Comparison of ENCODE assay signal across 15 cellular contexts in the genomic region with DNA sequence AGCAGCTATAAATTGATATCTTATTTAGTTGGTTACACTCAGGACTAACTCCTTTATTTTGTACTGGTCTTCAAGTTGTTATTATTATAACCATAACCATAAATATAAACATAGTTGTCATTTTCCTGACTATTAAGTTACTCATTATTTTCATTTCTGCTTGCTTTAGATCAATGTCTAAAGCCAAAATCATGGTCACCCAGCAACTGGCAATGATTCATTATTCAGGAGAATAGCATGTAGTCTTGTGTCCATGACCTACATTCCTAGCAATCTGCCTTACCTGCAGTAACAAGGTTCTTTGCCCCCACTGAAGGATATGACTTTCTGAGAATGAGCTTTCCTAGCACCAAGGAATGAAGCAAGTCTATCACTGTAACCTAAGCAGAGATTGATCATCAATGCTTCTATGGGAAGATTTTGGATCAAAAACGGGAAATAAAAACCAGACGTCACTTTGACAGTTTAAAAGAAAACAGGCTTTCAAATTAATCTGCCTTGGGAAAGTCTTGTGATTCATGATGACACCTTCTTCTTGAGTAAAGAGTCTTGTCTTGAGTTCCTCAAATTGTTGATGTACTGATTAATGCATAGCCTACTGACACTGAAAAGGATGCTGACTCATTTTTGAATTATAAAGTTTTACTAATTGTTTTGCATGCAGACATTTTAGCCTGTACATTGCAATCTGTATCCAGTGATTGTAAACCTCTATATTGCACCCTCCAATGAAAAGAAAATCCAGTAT.
DNase-seq lines count a peak whose midpoint lies in the region; ATAC-seq, FAIRE-seq and TF ChIP-seq lines count a peak whose summit lies in the region.
"Had no signal": no experiment of that assay in that cellular context is flagged by ENCODE, and none has a peak within 500 bp of the region (broad histone marks: within the 10 kb centered on the region; RNA-seq: fewer than 3 reads in every experiment).

No MANE protein-coding gene starts in this region.

- no peaks in the 10 kb centered on the region for H3K36me3 ChIP-seq in HAP-1 (replicated peaks)
- H3K36me3 ChIP-seq: suprapubic skin had no signal

- FAIRE-seq in GM12891 (lab: Jason Lieb, UNC) = no peak

- H3K9me3 ChIP-seq in HAP-1 = peaks cover 4% of the 10 kb centered on the region; the same call in 1 of the 2 replicates
- H3K9me3 ChIP-seq: suprapubic skin had no signal

- H3K27ac Mint-ChIP-seq in progenitor cell of endocrine pancreas = no peak overlapping the region
- H3K27ac Mint-ChIP-seq in activated CD4-positive, alpha-beta T cell treated with anti-CD3 and anti-CD28 coated beads, Interleukin-2, amount 10 ng/mL, durations not matched to agents 24 days and 14 days = no peak overlapping the region
- H3K27ac Mint-ChIP-seq: activated naive CD4-positive, alpha-beta T cell treated with anti-CD3 and anti-CD28 coated beads, Interleukin-2, amount 50 U/mL, for 72 hours; H9; T-helper 1 cell treated with Interleukin-12 subunit alpha and Interleukin-12 subunit beta and Interleukin-4 antibody, amounts not matched to agents 30 μg/mL and 1 μg/mL, for 36 hours had no signal

- intact Hi-C loops in activated CD4-positive, alpha-beta T cell treated with anti-CD3 and anti-CD28 coated beads, Interleukin-2, amount 10 ng/mL, durations not matched to agents 24 days and 14 days (cut with micrococcal nuclease) = no loop called here

- H3K4me3 ChIP-seq in HAP-1 = no peak overlapping the region
- H3K4me3 ChIP-seq: suprapubic skin had no signal

- no peaks in the 10 kb centered on the region for H3K4me1 ChIP-seq in HAP-1
- H3K4me1 ChIP-seq: suprapubic skin had no signal

- H3K4me1 Mint-ChIP-seq in progenitor cell of endocrine pancreas (ENCODE audit: low read depth) = no peaks in the 10 kb centered on the region
- H3K4me1 Mint-ChIP-seq in activated CD4-positive, alpha-beta T cell treated with anti-CD3 and anti-CD28 coated beads, Interleukin-2, amount 10 ng/mL, durations not matched to agents 24 days and 14 days = peaks cover 2% of the 10 kb centered on the region
- H3K4me1 Mint-ChIP-seq: H9 had no signal

- H3K36me3 Mint-ChIP-seq in progenitor cell of endocrine pancreas (ENCODE audit: insufficient read depth) = peaks cover 8% of the 10 kb centered on the region
- peaks cover 17% of the 10 kb centered on the region for H3K36me3 Mint-ChIP-seq in activated CD4-positive, alpha-beta T cell treated with anti-CD3 and anti-CD28 coated beads, Interleukin-2, amount 10 ng/mL, durations not matched to agents 24 days and 14 days (ENCODE audit: low read depth)

- TF ChIP-seq POLR2A in GM12891 (IDR thresholded peaks at IDR 0.05; ENCODE audit: low read depth, low read length) = no peak

- ATAC-seq in GM21786 (IDR thresholded peaks at IDR 0.05; ENCODE audit: unreplicated experiment) = peak; percentile 78

- no peak for TF ChIP-seq CTCF in progenitor cell of endocrine pancreas (IDR thresholded peaks at IDR 0.05; ENCODE audit: unreplicated experiment)

- in situ Hi-C loops in HAP-1 (cut with MboI; ENCODE audit: low sequenced_read_pairs) = no loop called here

- peak overlapping the region; percentile 72 for H3K27ac ChIP-seq in epithelial cell of prostate
- H3K27ac ChIP-seq: suprapubic skin had no signal

- no peak overlapping the region for H3K4me3 Mint-ChIP-seq in progenitor cell of endocrine pancreas (ENCODE audit: low read depth)
- no peak overlapping the region for H3K4me3 Mint-ChIP-seq in activated CD4-positive, alpha-beta T cell treated with anti-CD3 and anti-CD28 coated beads, Interleukin-2, amount 10 ng/mL, durations not matched to agents 24 days and 14 days
- H3K4me3 Mint-ChIP-seq: H9; T-helper 1 cell treated with Interleukin-12 subunit alpha and Interleukin-12 subunit beta and Interleukin-4 antibody, amounts not matched to agents 30 μg/mL and 1 μg/mL, for 36 hours had no signal

- no peaks in the 10 kb centered on the region for H3K27me3 Mint-ChIP-seq in progenitor cell of endocrine pancreas
- H3K27me3 Mint-ChIP-seq in activated CD4-positive, alpha-beta T cell treated with anti-CD3 and anti-CD28 coated beads, Interleukin-2, amount 10 ng/mL, durations not matched to agents 24 days and 14 days = no peaks in the 10 kb centered on the region

- DNase-seq in GM12891 (ENCODE audit: insufficient read length, low spot score) (no peak), HT1080 (ENCODE audit: low read depth) (peak; percentile 64), epithelial cell of prostate (ENCODE audit: low read depth, low spot score) (peak; percentile 82), progenitor cell of endocrine pancreas (ENCODE audit: low spot score, unreplicated experiment) (no peak), NCI-H748 treated with DMSO at 0.1 percent for 48 hours (lab: John Stamatoyannopoulos, UW) (no peak), HAP-1 (ENCODE audit: low spot score in 2 of 2) (no peak)
- DNase-seq in activated CD4-positive, alpha-beta T cell treated with anti-CD3 and anti-CD28 coated beads, Interleukin-2, amount 10 ng/mL, durations not matched to agents 24 days and 14 days = no peak
- DNase-seq: H9; midbrain; NCI-H1694 treated with DMSO at 0.1 percent for 48 hours; stimulated activated CD4-positive, alpha-beta T cell treated with anti-CD3 and anti-CD28 coated beads, Interleukin-12 subunit alpha, Interleukin-12 subunit beta, amount 100 ng/mL, for 4 hours had no signal

- peaks cover 33% of the 10 kb centered on the region for H3K9me3 Mint-ChIP-seq in progenitor cell of endocrine pancreas (ENCODE audit: low read depth)
- H3K9me3 Mint-ChIP-seq in activated CD4-positive, alpha-beta T cell treated with anti-CD3 and anti-CD28 coated beads, Interleukin-2, amount 10 ng/mL, durations not matched to agents 24 days and 14 days = peaks cover 4% of the 10 kb centered on the region

- H3K27me3 ChIP-seq in HAP-1 (ENCODE audit: low read depth) = no peaks in the 10 kb centered on the region
- H3K27me3 ChIP-seq: suprapubic skin had no signal

TF ChIP-seq in GM12891, 5 proteins besides CTCF, POLR2A, EP300 and RAD21:
- TF ChIP-seq TAF1 (IDR thresholded peaks at IDR 0.05; ENCODE audit: low read depth, low read length) (no peak), SPI1 (IDR thresholded peaks at IDR 0.05; ENCODE audit: low read depth, low read length) (peak; percentile 32)

Comparison
In these comparisons a context has a peak if more than half of its experiments do, and no peak if none do; other contexts are left out.
1. DNase-seq: peak in HT1080 (single experiment) and epithelial cell of prostate (single experiment); none in GM12891 (single experiment), progenitor cell of endocrine pancreas (single experiment), NCI-H748 treated with DMSO at 0.1 percent for 48 hours (single experiment), HAP-1 (0 of 2) and activated CD4-positive, alpha-beta T cell treated with anti-CD3 and anti-CD28 coated beads, Interleukin-2, amount 10 ng/mL, durations not matched to agents 24 days and 14 days (single experiment).